In the genomic region with DNA sequence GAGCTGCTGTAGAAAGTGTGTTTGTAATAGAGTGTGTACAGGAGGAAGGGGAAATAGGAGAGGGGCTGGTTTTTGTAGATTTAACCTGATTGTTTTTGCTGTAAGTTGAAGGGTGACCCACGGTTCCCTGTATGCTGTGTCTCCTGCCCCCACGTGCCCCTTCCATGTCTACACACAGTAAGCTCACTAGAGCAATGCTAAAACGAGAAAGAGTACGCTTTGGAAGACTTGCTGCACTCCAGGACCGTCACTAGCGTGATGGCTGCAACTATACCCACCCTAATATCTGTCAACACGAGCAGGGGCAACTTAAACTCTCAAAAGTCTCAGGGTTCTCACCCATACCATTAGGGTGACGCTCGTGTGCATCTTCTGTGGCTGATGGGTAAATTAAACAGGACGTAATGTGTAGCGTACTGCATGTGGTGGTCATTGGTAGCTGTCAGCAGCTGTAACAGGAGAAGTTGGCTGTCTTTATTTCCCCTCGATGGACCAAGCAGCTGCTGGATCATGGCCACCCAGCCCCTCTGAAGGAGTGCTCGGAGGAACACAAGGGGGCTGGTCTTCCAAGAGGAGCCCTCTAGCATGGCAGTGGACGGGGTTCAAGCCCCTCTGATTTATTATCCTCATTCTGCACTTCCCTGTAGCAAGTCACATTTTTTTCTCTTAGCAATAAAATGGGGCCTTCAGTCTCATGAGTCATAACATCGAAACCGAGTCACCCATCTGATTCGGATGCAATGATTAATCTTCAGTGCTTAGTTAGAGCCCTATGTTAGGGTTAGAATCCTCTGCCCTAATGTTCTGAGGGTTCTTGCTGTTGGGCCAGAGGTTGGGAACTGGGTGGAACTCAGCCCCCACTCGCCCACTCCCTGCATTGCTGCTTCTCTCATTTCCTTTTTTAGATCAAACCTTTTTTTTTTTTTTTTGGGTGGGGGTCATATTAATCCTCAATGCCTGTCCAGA, we compare ENCODE assay signal across 10 cellular contexts. TPM values are rescaled to one million over a fixed set of nuclear protein-coding genes. Genes with fewer than 3 reads are reported as not detected.
A peak's percentile ranks its signal among the peaks of the same experiment; 100 is the strongest.
DNase-seq lines count a peak whose midpoint lies in the region; ATAC-seq lines count a peak whose summit lies in the region.
"Had no signal": no experiment of that assay in that cellular context is flagged by ENCODE, and none has a peak within 500 bp of the region (broad histone marks: within the 10 kb centered on the region; RNA-seq: fewer than 3 reads in every experiment).

No MANE protein-coding gene starts in this region.

- no peaks in the 10 kb centered on the region for H3K27me3 Mint-ChIP-seq in activated naive CD8-positive, alpha-beta T cell treated with anti-CD3 and anti-CD28 coated beads, Interleukin-2, amount 50 U/mL, for 24 hours

- peak overlapping the region; percentile 67 for H3K27ac Mint-ChIP-seq in activated naive CD8-positive, alpha-beta T cell treated with anti-CD3 and anti-CD28 coated beads, Interleukin-2, amount 50 U/mL, for 24 hours

- peak overlapping the region in 3 of 11 experiments; percentile 81 to 90 (median 88); a peak in 4 of 22 replicates for H3K27ac ChIP-seq in BLaER1 treated with 17β-estradiol and CSF1 and Interleukin-3, amounts not matched to agents 10 nM and 100 nM
- H3K27ac ChIP-seq in muscle layer of colon (ENCODE audit: low read depth, low read length): peak overlapping the region; percentile 71

- H3K9me3 ChIP-seq in BLaER1 treated with 17β-estradiol and CSF1 and Interleukin-3, amounts not matched to agents 10 nM and 100 nM (replicated peaks in 1 of 11): no peaks in the 10 kb centered on the region
- no peaks in the 10 kb centered on the region for H3K9me3 ChIP-seq in muscle layer of colon (ENCODE audit: low read length)

- peaks cover 94% of the 10 kb centered on the region for H3K4me1 Mint-ChIP-seq in activated naive CD8-positive, alpha-beta T cell treated with anti-CD3 and anti-CD28 coated beads, Interleukin-2, amount 50 U/mL, for 24 hours

- DNase-seq in HCEC 1CT: peak; percentile 83
- DNase-seq in activated naive CD8-positive, alpha-beta T cell treated with anti-CD3 and anti-CD28 coated beads, Interleukin-2, amount 50 U/mL, for 24 hours: peak; percentile 9
- DNase-seq in SW480 (ENCODE audit: low spot score): no peak
- no peak for DNase-seq in cerebellum (ENCODE audit: low spot score)
- DNase-seq: NCI-H1105, SHP77 treated with DMSO at 0.1 percent for 48 hours had no signal

- H3K4me1 ChIP-seq in BLaER1 treated with 17β-estradiol and CSF1 and Interleukin-3, amounts not matched to agents 10 nM and 100 nM: peaks cover 15 to 59% (median 37%) of the 10 kb centered on the region in 10 experiments
- peaks cover 80% of the 10 kb centered on the region for H3K4me1 ChIP-seq in muscle layer of colon (ENCODE audit: insufficient read depth, low read length)

- H4K20me1 ChIP-seq in BLaER1 treated with 17β-estradiol and CSF1 and Interleukin-3, amounts not matched to agents 10 nM and 100 nM: no peaks in the 10 kb centered on the region; a peak in 1 of 22 replicates

- H3K9ac ChIP-seq in BLaER1 treated with 17β-estradiol and CSF1 and Interleukin-3, amounts not matched to agents 10 nM and 100 nM: no peak overlapping the region; a peak in 1 of 22 replicates
- H3K9ac ChIP-seq in muscle layer of colon (ENCODE audit: low read length): no peak overlapping the region

- no peak overlapping the region for H3K4me3 ChIP-seq in BLaER1 treated with 17β-estradiol and CSF1 and Interleukin-3, amounts not matched to agents 10 nM and 100 nM
- peak overlapping the region in 1 of 2 donors; percentile 6 for H3K4me3 ChIP-seq in muscle layer of colon (ENCODE audit: low read depth in 1 of 2, low read length in 2 of 2)

- no peaks in the 10 kb centered on the region for H3K36me3 ChIP-seq in BLaER1 treated with 17β-estradiol and CSF1 and Interleukin-3, amounts not matched to agents 10 nM and 100 nM
- H3K36me3 ChIP-seq in muscle layer of colon (ENCODE audit: insufficient read depth, low read length): peaks cover 72% of the 10 kb centered on the region

- ATAC-seq in activated naive CD8-positive, alpha-beta T cell treated with anti-CD3 and anti-CD28 coated beads, Interleukin-2, amount 50 U/mL, for 24 hours: peak; percentile 63
- no peak for ATAC-seq in GM21786 (IDR thresholded peaks at IDR 0.05; ENCODE audit: unreplicated experiment)
- no peak for ATAC-seq in GM19452 (IDR thresholded peaks at IDR 0.05; ENCODE audit: unreplicated experiment)

- H3K27me3 ChIP-seq in BLaER1 treated with 17β-estradiol and CSF1 and Interleukin-3, amounts not matched to agents 10 nM and 100 nM: no peaks in the 10 kb centered on the region
- no peaks in the 10 kb centered on the region for H3K27me3 ChIP-seq in muscle layer of colon (ENCODE audit: control insufficient read depth in 1 of 2, insufficient read depth in 2 of 2, low read length in 2 of 2)

- H3K36me3 Mint-ChIP-seq in activated naive CD8-positive, alpha-beta T cell treated with anti-CD3 and anti-CD28 coated beads, Interleukin-2, amount 50 U/mL, for 24 hours (ENCODE audit: low read depth): peaks cover 87% of the 10 kb centered on the region

- peak overlapping the region in 7 of 11 experiments; percentile 76 to 97 (median 86); a peak in 13 of 22 replicates for H3K4me2 ChIP-seq in BLaER1 treated with 17β-estradiol and CSF1 and Interleukin-3, amounts not matched to agents 10 nM and 100 nM

- peak overlapping the region; percentile 27 for H3K4me3 Mint-ChIP-seq in activated naive CD8-positive, alpha-beta T cell treated with anti-CD3 and anti-CD28 coated beads, Interleukin-2, amount 50 U/mL, for 24 hours

- H3K9me3 Mint-ChIP-seq in activated naive CD8-positive, alpha-beta T cell treated with anti-CD3 and anti-CD28 coated beads, Interleukin-2, amount 50 U/mL, for 24 hours: no peaks in the 10 kb centered on the region

RNA-seq across cellular contexts. Expression of gene CCND2, which starts 14.0 kb away (rescaled TPM):
- total RNA-seq in cerebellum: 149 TPM

RNA-seq across cellular contexts. Expression of gene TIGAR, which starts 33.4 kb away (rescaled TPM):
- total RNA-seq in cerebellum: 4.5 TPM

Comparison
In these comparisons a context has a peak if more than half of its experiments do, and no peak if none do; other contexts are left out.
1. DNase-seq: peak in HCEC 1CT (single experiment) and activated naive CD8-positive, alpha-beta T cell treated with anti-CD3 and anti-CD28 coated beads, Interleukin-2, amount 50 U/mL, for 24 hours (single experiment); none in SW480 (single experiment) and cerebellum (single experiment).